ENCODE assay signal across 29 cellular contexts in genomic region chr17:58760248-58760647, GRCh38. TPM values are rescaled to one million over a fixed set of nuclear protein-coding genes. Genes with fewer than 3 reads are reported as not detected.
"Had no signal": no experiment of that assay in that cellular context is flagged by ENCODE, and none has a peak within 500 bp of the region (broad histone marks: within the 10 kb centered on the region; RNA-seq: fewer than 3 reads in every experiment).

No MANE protein-coding gene starts in this region.

- H3K27ac Mint-ChIP-seq: activated naive CD4-positive, alpha-beta T cell treated with anti-CD3 and anti-CD28 coated beads, Interleukin-2, amount 50 U/mL, for 72 hours; activated T-cell treated with anti-CD3 and anti-CD28 coated beads, Interleukin-2, amount 50 U/mL, for 72 hours; dendritic cell treated with granulocyte-macrophage colony-stimulating factor and Interleukin-4, amounts not matched to agents 40 ng/mL and 50 ng/mL, for 4 days; endodermal cell; immature natural killer cell; mesothelial cell of epicardium; naive B cell; neural progenitor cell; stimulated activated effector memory CD8-positive, alpha-beta T cell treated with anti-CD3 and anti-CD28 coated beads, Interleukin-12 subunit alpha, Interleukin-12 subunit beta, amount 100 ng/mL, for 72 hours; stimulated activated naive CD8-positive, alpha-beta T cell treated with anti-CD3 and anti-CD28 coated beads, Interleukin-15, amount 100 ng/mL, for 72 hours had no signal

- H2AFZ ChIP-seq: neural progenitor cell, parathyroid adenoma had no signal

- H3K27ac ChIP-seq: heart left ventricle, neural progenitor cell, parathyroid adenoma, psoas muscle, sigmoid colon, tibial artery had no signal

- H3K4me3 ChIP-seq: heart left ventricle, neural progenitor cell, psoas muscle, sigmoid colon, tibial artery had no signal

- H3K36me3 ChIP-seq: heart left ventricle, neural progenitor cell, sigmoid colon, tibial artery had no signal

- H3K9me3 Mint-ChIP-seq: activated naive CD4-positive, alpha-beta T cell treated with anti-CD3 and anti-CD28 coated beads, Interleukin-2, amount 50 U/mL, for 72 hours; activated T-cell treated with anti-CD3 and anti-CD28 coated beads, Interleukin-2, amount 50 U/mL, for 72 hours; central memory CD8-positive, alpha-beta T cell; dendritic cell treated with granulocyte-macrophage colony-stimulating factor and Interleukin-4, amounts not matched to agents 40 ng/mL and 50 ng/mL, for 4 days; endodermal cell; mesothelial cell of epicardium; neural progenitor cell; stimulated activated effector memory CD8-positive, alpha-beta T cell treated with anti-CD3 and anti-CD28 coated beads, Interleukin-12 subunit alpha, Interleukin-12 subunit beta, amount 100 ng/mL, for 72 hours; stimulated activated naive CD8-positive, alpha-beta T cell treated with anti-CD3 and anti-CD28 coated beads, Interleukin-15, amount 100 ng/mL, for 72 hours had no signal

- H3K9ac ChIP-seq: neural progenitor cell, parathyroid adenoma had no signal

- H3K9me3 ChIP-seq: heart left ventricle, psoas muscle, sigmoid colon, tibial artery had no signal

- H3K36me3 Mint-ChIP-seq: mesothelial cell of epicardium had no signal

- ATAC-seq: activated naive CD4-positive, alpha-beta T cell treated with anti-CD3 and anti-CD28 coated beads, Interleukin-2, amount 50 U/mL, for 72 hours; esophagus mucosa; heart left ventricle; left colon; psoas muscle; stimulated activated naive CD8-positive, alpha-beta T cell treated with anti-CD3 and anti-CD28 coated beads, Interleukin-15, amount 100 ng/mL, for 72 hours had no signal

- H3K4me1 ChIP-seq: parathyroid adenoma, psoas muscle had no signal

- DNase-seq: activated CD4-positive, alpha-beta T cell treated with anti-CD3 and anti-CD28 coated beads for 4 hours; activated CD4-positive, alpha-beta T cell treated with anti-CD3 and anti-CD28 coated beads, Interleukin-2, amount 50 U/mL, for 4 hours; activated CD4-positive, CD25-positive, alpha-beta regulatory T cell; activated naive CD4-positive, alpha-beta T cell; activated T-cell treated with anti-CD3 and anti-CD28 coated beads for 4 hours; activated T-cell treated with anti-CD3 and anti-CD28 coated beads, Interleukin-2, amount 50 U/mL, for 72 hours; endodermal cell; heart left ventricle; hypothalamus; immature natural killer cell; kidney; left colon; naive B cell; occipital lobe; psoas muscle; sigmoid colon; small intestine; stimulated activated CD4-positive, alpha-beta T cell treated with anti-CD3 and anti-CD28 coated beads, Interleukin-4, amount 100 ng/mL, for 24 hours; stimulated activated naive CD8-positive, alpha-beta T cell treated with anti-CD3 and anti-CD28 coated beads, Interleukin-15, amount 100 ng/mL, for 72 hours; tibial artery had no signal

- H3K4me3 Mint-ChIP-seq: activated T-cell treated with anti-CD3 and anti-CD28 coated beads, Interleukin-2, amount 50 U/mL, for 72 hours; central memory CD8-positive, alpha-beta T cell; dendritic cell treated with granulocyte-macrophage colony-stimulating factor and Interleukin-4, amounts not matched to agents 40 ng/mL and 50 ng/mL, for 4 days; endodermal cell; immature natural killer cell; mesothelial cell of epicardium; naive B cell; neural progenitor cell; stimulated activated effector memory CD8-positive, alpha-beta T cell treated with anti-CD3 and anti-CD28 coated beads, Interleukin-12 subunit alpha, Interleukin-12 subunit beta, amount 100 ng/mL, for 72 hours; stimulated activated naive CD8-positive, alpha-beta T cell treated with anti-CD3 and anti-CD28 coated beads, Interleukin-15, amount 100 ng/mL, for 72 hours had no signal

- FAIRE-seq: bronchial epithelial cell, kidney, small intestine had no signal

- H3K4me2 ChIP-seq: neural progenitor cell had no signal

- H3K79me2 ChIP-seq: parathyroid adenoma had no signal

RNA-seq across cellular contexts. Expression of gene PPM1E, which starts 4.6 kb away (rescaled TPM):
- polyA plus RNA-seq: immature natural killer cell had no signal
